In the genomic region with DNA sequence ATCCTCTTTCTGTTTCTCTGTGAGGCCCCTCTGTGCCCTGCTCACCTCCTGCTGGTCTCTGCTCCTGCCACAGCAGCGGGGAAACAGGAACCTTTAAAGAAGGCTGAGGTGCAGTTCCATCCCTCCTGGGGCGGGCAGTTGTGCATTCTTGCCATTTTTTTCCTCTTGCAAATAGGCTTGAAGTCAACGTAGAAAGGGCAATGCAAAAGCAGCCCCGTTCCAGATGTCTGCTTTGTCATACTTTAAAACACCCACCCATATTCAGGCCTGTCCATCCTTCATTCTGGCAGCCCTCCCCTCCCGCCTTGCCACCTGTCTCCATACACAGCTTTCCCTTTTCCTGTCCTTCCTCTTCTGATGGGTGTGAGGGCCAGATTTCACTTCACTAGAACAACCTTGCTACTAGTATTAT, we compare ENCODE assay signal across 10 cellular contexts.
DNase-seq lines count a peak whose midpoint lies in the region; ATAC-seq and TF ChIP-seq lines count a peak whose summit lies in the region.
"Had no signal": no experiment of that assay in that cellular context is flagged by ENCODE, and none has a peak within 500 bp of the region (broad histone marks: within the 10 kb centered on the region; RNA-seq: fewer than 3 reads in every experiment).

No MANE protein-coding gene starts in this region.

- peak overlapping the region; percentile 89 for H2AFZ ChIP-seq in GM23338

- peaks cover 23% of the 10 kb centered on the region for H3K4me1 Mint-ChIP-seq in GM23338

- H3F3A ChIP-seq in GM23338 (replicated peaks; ENCODE audit: low read depth): no peaks in the 10 kb centered on the region

- H3K27me3 ChIP-seq in GM23338 (ENCODE audit: insufficient read depth): no peaks in the 10 kb centered on the region

- no peaks in the 10 kb centered on the region for H3K79me2 ChIP-seq in GM23338 (replicated peaks; ENCODE audit: insufficient read depth)

- H3K36me3 ChIP-seq in GM23338 (ENCODE audit: insufficient read depth): no peaks in the 10 kb centered on the region

- no peak overlapping the region for H3K4me3 ChIP-seq in GM23338
- no peak overlapping the region for H3K4me3 ChIP-seq in skeletal muscle cell (ENCODE audit: low read depth, low read length)

- H3K36me3 Mint-ChIP-seq in GM23338 (ENCODE audit: low read depth): no peaks in the 10 kb centered on the region
- no peaks in the 10 kb centered on the region for H3K36me3 Mint-ChIP-seq in activated naive CD4-positive, alpha-beta T cell treated with anti-CD3 and anti-CD28 coated beads, Interleukin-2, amount 50 U/mL, for 72 hours

- DNase-seq in GM23338 (ENCODE audit: low spot score): peak; percentile 56
- DNase-seq in amniotic epithelial cell (ENCODE audit: low read depth): peak; percentile 96
- peak; percentile 51 for DNase-seq in left ventricle myocardium superior
- DNase-seq in skeletal muscle cell (ENCODE audit: low read depth): peak; percentile 67
- DNase-seq in activated naive CD4-positive, alpha-beta T cell treated with anti-CD3 and anti-CD28 coated beads, Interleukin-2, amount 50 U/mL, for 72 hours (ENCODE audit: low spot score in 2 of 2): no peak
- no peak for DNase-seq in activated naive CD4-positive, alpha-beta T cell (lab: John Stamatoyannopoulos, UW)
- no peak for DNase-seq in NCI-H2171 (lab: John Stamatoyannopoulos, UW)
- no peak for DNase-seq in posterior cingulate gyrus
- DNase-seq: activated naive CD4-positive, alpha-beta T cell treated with Interleukin-2 at 50 U/mL for 16 hours had no signal

- no peak overlapping the region for H3K27ac Mint-ChIP-seq in GM23338
- no peak overlapping the region for H3K27ac Mint-ChIP-seq in activated naive CD4-positive, alpha-beta T cell treated with anti-CD3 and anti-CD28 coated beads, Interleukin-2, amount 50 U/mL, for 72 hours

- H3K4me3 Mint-ChIP-seq in GM23338: peak overlapping the region; percentile 3; the same call in 2 of the 3 replicates
- H3K4me3 Mint-ChIP-seq: neural crest cell had no signal

- 0 out of 2 replicates have a peak, but pooled peaks cover 2% of the 10 kb centered on the region for H3K9me2 ChIP-seq in GM23338 (ENCODE audit: insufficient read depth)

- no peak for TF ChIP-seq CTCF in GM23338 (conservative IDR thresholded peaks at IDR 0.05; ENCODE audit: low read depth in 2 of 2)

- ATAC-seq in GM23338 (peak; percentile 86), left ventricle myocardium superior (peak; percentile 13)
- no peak for ATAC-seq in activated naive CD4-positive, alpha-beta T cell treated with anti-CD3 and anti-CD28 coated beads, Interleukin-2, amount 50 U/mL, for 72 hours

- peak overlapping the region; percentile 37; the same call in 1 of the 2 replicates for H3K4me2 ChIP-seq in GM23338

- H3K4me1 ChIP-seq in GM23338 (ENCODE audit: insufficient read depth): peaks cover 17% of the 10 kb centered on the region

- H4K20me1 ChIP-seq in GM23338 (replicated peaks; ENCODE audit: insufficient read depth): no peaks in the 10 kb centered on the region

- no peak overlapping the region for H3K27ac ChIP-seq in GM23338 (ENCODE audit: low read depth)

- no peaks in the 10 kb centered on the region for H3K9me3 Mint-ChIP-seq in GM23338
- no peaks in the 10 kb centered on the region for H3K9me3 Mint-ChIP-seq in activated naive CD4-positive, alpha-beta T cell treated with anti-CD3 and anti-CD28 coated beads, Interleukin-2, amount 50 U/mL, for 72 hours
- H3K9me3 Mint-ChIP-seq: neural crest cell had no signal

- intact Hi-C loops in left ventricle myocardium superior (cut with micrococcal nuclease): loop anchor here (5.0 to 10.0 kb wide), 3 partner anchors 68 to 125 kb away; partner anchors contain the start of gene KLF9
- intact Hi-C loops in posterior cingulate gyrus (cut with DNase I): loop anchor here (5.0 kb wide), 1 partner anchor 122 kb away; no protein-coding TSS in a partner anchor

- H3K27me3 Mint-ChIP-seq in GM23338 (ENCODE audit: insufficient read depth, low read depth, poor library complexity): no peaks in the 10 kb centered on the region

TF ChIP-seq in GM23338, 12 proteins besides CTCF, POLR2A, EP300 and RAD21:
- no peak for TF ChIP-seq ZNF462 (CRISPR knock-in tag; IDR thresholded peaks at IDR 0.05)

Comparison
In these comparisons a context has a peak if more than half of its experiments do, and no peak if none do; other contexts are left out.
1. ATAC-seq: peak in GM23338 (single experiment) and left ventricle myocardium superior (single experiment); none in activated naive CD4-positive, alpha-beta T cell treated with anti-CD3 and anti-CD28 coated beads, Interleukin-2, amount 50 U/mL, for 72 hours (0 of 2).
2. DNase-seq: peak in GM23338 (single experiment), amniotic epithelial cell (single experiment), left ventricle myocardium superior (single experiment) and skeletal muscle cell (single experiment); none in activated naive CD4-positive, alpha-beta T cell treated with anti-CD3 and anti-CD28 coated beads, Interleukin-2, amount 50 U/mL, for 72 hours (0 of 2), activated naive CD4-positive, alpha-beta T cell (0 of 4), NCI-H2171 (single experiment) and posterior cingulate gyrus (0 of 10).